7 cellular contexts compared by ENCODE assay signal in genomic region chr12:57092876-57093411, GRCh38. TPM values are rescaled to one million over a fixed set of nuclear protein-coding genes. Genes with fewer than 3 reads are reported as not detected.
DNase-seq lines count a peak whose midpoint lies in the region; FAIRE-seq and TF ChIP-seq lines count a peak whose summit lies in the region.
"Had no signal": no experiment of that assay in that cellular context is flagged by ENCODE, and none has a peak within 500 bp of the region (broad histone marks: within the 10 kb centered on the region; RNA-seq: fewer than 3 reads in every experiment).

No MANE protein-coding gene starts in this region.

- H3K79me1 ChIP-seq in H9 (ENCODE audit: insufficient read depth, low read depth, low read length, poor library complexity, severe bottlenecking): no peaks in the 10 kb centered on the region

- H4K20me1 ChIP-seq in H9 (ENCODE audit: control insufficient read depth, insufficient read depth, insufficient read length) (no peaks in the 10 kb centered on the region), astrocyte (ENCODE audit: insufficient read depth, low read length) (peaks cover 59% of the 10 kb centered on the region)

- peak overlapping the region in 1 of 2 experiments; percentile 40; a peak in 4 of 5 replicates for H3K4me3 Mint-ChIP-seq in H9
- H3K4me3 Mint-ChIP-seq in astrocyte (ENCODE audit: unreplicated experiment): peak overlapping the region; percentile 80

- H3K4me1 ChIP-seq in H9 (ENCODE audit: insufficient read depth, low read length): no peaks in the 10 kb centered on the region; the same call in 1 of the 2 replicates
- H3K4me1 ChIP-seq in astrocyte (ENCODE audit: insufficient read depth, low read length): peaks cover 54% of the 10 kb centered on the region
- peaks cover 34% of the 10 kb centered on the region for H3K4me1 ChIP-seq in prostate gland (replicated peaks)

- no peak overlapping the region for H3K4ac ChIP-seq in H9 (ENCODE audit: low read depth, low read length)

- H3K23ac ChIP-seq in H9 (ENCODE audit: insufficient read length, low read depth, low read length): no peak overlapping the region

- no peak overlapping the region for H2BK15ac ChIP-seq in H9 (ENCODE audit: low read depth, low read length)

- H3K27ac ChIP-seq in H9 (ENCODE audit: insufficient read length, low read depth, low read length): no peak overlapping the region
- H3K27ac ChIP-seq in astrocyte (ENCODE audit: low read depth, low read length): peak overlapping the region; percentile 66
- peak overlapping the region; percentile 79 to 99 for H3K27ac ChIP-seq in prostate gland

- no peak overlapping the region for H2BK20ac ChIP-seq in H9 (ENCODE audit: low read depth, low read length, poor library complexity, severe bottlenecking)

- no peaks in the 10 kb centered on the region for H3K27me3 ChIP-seq in H9 (ENCODE audit: insufficient read depth, low read length)
- no peaks in the 10 kb centered on the region for H3K27me3 ChIP-seq in astrocyte (ENCODE audit: insufficient read depth, low read length)
- no peaks in the 10 kb centered on the region for H3K27me3 ChIP-seq in prostate gland (replicated peaks; ENCODE audit: insufficient read depth)

- no peaks in the 10 kb centered on the region for H3K23me2 ChIP-seq in H9 (ENCODE audit: insufficient read length, low read depth, low read length, poor library complexity, severe bottlenecking)

- H3K4me1 Mint-ChIP-seq in H9 (peaks cover 49 to 57% of the 10 kb centered on the region in 2 experiments), astrocyte (ENCODE audit: low read depth, unreplicated experiment) (peaks cover 45% of the 10 kb centered on the region)

- no peak overlapping the region for H3T11ph ChIP-seq in H9 (ENCODE audit: low read length)

- H3K14ac ChIP-seq in H9 (ENCODE audit: insufficient read depth, low read length): no peak overlapping the region

- H3K27ac Mint-ChIP-seq in H9 (peak overlapping the region in 2 of 3 experiments; percentile 83 to 89; a peak in 3 of 7 replicates), astrocyte (ENCODE audit: unreplicated experiment) (peak overlapping the region; percentile 80)

- FAIRE-seq in astrocyte (lab: Jason Lieb, UNC): no peak

- H2BK12ac ChIP-seq in H9 (ENCODE audit: insufficient read length, low read depth, low read length): no peak overlapping the region

- TF ChIP-seq CTCF in H9 (conservative IDR thresholded peaks at IDR 0.05) (no peak), astrocyte (IDR thresholded peaks at IDR 0.05; ENCODE audit: insufficient read depth, low read depth, low read length) (no peak), prostate gland (IDR thresholded peaks at IDR 0.05) (no peak)

- no peak overlapping the region for H4K91ac ChIP-seq in H9 (ENCODE audit: insufficient read length, low read depth, low read length)

- no peaks in the 10 kb centered on the region; the same call in 1 of the 2 replicates for H3K79me2 ChIP-seq in H9 (ENCODE audit: insufficient read depth, low read length)
- H3K79me2 ChIP-seq in astrocyte (ENCODE audit: insufficient read depth, low read length): peaks cover 54% of the 10 kb centered on the region

- no peak overlapping the region for H4K5ac ChIP-seq in H9 (ENCODE audit: insufficient read length, low read depth, low read length)

- H3K36me3 Mint-ChIP-seq in H9 (ENCODE audit: insufficient read depth in 1 of 3, low read depth in 3 of 3) (peaks cover 15 to 72% (median 57%) of the 10 kb centered on the region in 3 experiments), astrocyte (ENCODE audit: low read depth, unreplicated experiment) (peaks cover 20% of the 10 kb centered on the region)

- H3K56ac ChIP-seq in H9 (ENCODE audit: insufficient read length, low read depth, low read length): no peak overlapping the region

- no peak overlapping the region for H4K8ac ChIP-seq in H9 (replicated peaks; ENCODE audit: insufficient read length, low read depth, low read length)

- intact Hi-C loops in prostate gland (cut with DNase I): no loop called here

- H3K27me3 Mint-ChIP-seq in H9 (ENCODE audit: low read depth) (no peaks in the 10 kb centered on the region; the same call in 1 of the 2 replicates), astrocyte (ENCODE audit: low read depth, unreplicated experiment) (no peaks in the 10 kb centered on the region)

- H3K9ac ChIP-seq in H9 (ENCODE audit: extremely low read depth, insufficient read length, low read length): no peak overlapping the region
- peak overlapping the region; percentile 33 for H3K9ac ChIP-seq in astrocyte (ENCODE audit: low read length)

- no peaks in the 10 kb centered on the region for H3K9me3 ChIP-seq in H9 (ENCODE audit: control insufficient read depth, low read depth, low read length)
- no peaks in the 10 kb centered on the region for H3K9me3 ChIP-seq in astrocyte (ENCODE audit: insufficient read depth, low read depth, low read length)
- no peaks in the 10 kb centered on the region for H3K9me3 ChIP-seq in prostate gland

- H3K18ac ChIP-seq in H9 (ENCODE audit: insufficient read length, low read depth, low read length): no peak overlapping the region

- H3K9me3 Mint-ChIP-seq in H9 (no peaks in the 10 kb centered on the region), astrocyte (ENCODE audit: unreplicated experiment) (no peaks in the 10 kb centered on the region)

- DNase-seq in H9: no peak
- DNase-seq in astrocyte (ENCODE audit: low read depth): no peak
- DNase-seq in prostate gland (ENCODE audit: low spot score): no peak
- no peak for DNase-seq in NCI-H524 treated with DMSO at 0.1 percent for 48 hours (lab: John Stamatoyannopoulos, UW)
- DNase-seq in GF-D8 (lab: John Stamatoyannopoulos, UW): no peak
- no peak for DNase-seq in Ammon's horn (ENCODE audit: low spot score)

- H2BK120ac ChIP-seq in H9 (ENCODE audit: low read depth, low read length, poor library complexity, severe bottlenecking): no peak overlapping the region

- H3K4me2 ChIP-seq in H9 (ENCODE audit: insufficient read depth, insufficient read length, low read length) (no peak overlapping the region), astrocyte (ENCODE audit: low read length) (peak overlapping the region; percentile 99)

- no peak overlapping the region for H2BK5ac ChIP-seq in H9 (ENCODE audit: insufficient read length, low read length)

- peaks cover 28% of the 10 kb centered on the region for H3K36me3 ChIP-seq in astrocyte (ENCODE audit: insufficient read depth, low read length)
- H3K36me3 ChIP-seq in prostate gland: peaks cover 0 to 10% of the 10 kb centered on the region in 2 donors

- no CpG with 5 or more reads among the region's 4 CpGs for WGBS in H9 (ENCODE audit: extremely low coverage, insufficient read length, low lambda C conversion rate)
- 58% methylated on average over 4 of the region's 4 CpGs for WGBS in prostate gland

- H3K4me3 ChIP-seq in astrocyte (ENCODE audit: insufficient read depth, low read depth, low read length): no peak overlapping the region
- no peak overlapping the region for H3K4me3 ChIP-seq in prostate gland

- H2AK5ac ChIP-seq in H9 (ENCODE audit: insufficient read length, low read length): no peak overlapping the region

- no peak for TF ChIP-seq POLR2A in prostate gland (IDR thresholded peaks at IDR 0.05)

- H2AFZ ChIP-seq in H9 (ENCODE audit: low read length): no peak overlapping the region
- H2AFZ ChIP-seq in astrocyte (ENCODE audit: low read depth, low read length): no peak overlapping the region

RNA-seq across cellular contexts. Expression of gene NAB2, which starts 4.0 kb away (rescaled TPM):
- total RNA-seq in H9 (2021) (67.8 and 68.1 TPM in 2 replicates), astrocyte (36.6 and 37.8 TPM in 2 replicates), prostate gland (10 to 100 TPM; 19.0 to 65.5 TPM)

RNA-seq across cellular contexts. Expression of gene NEMP1, which starts 14.4 kb away (rescaled TPM):
- total RNA-seq in H9 (2021) (50.1 and 53.0 TPM in 2 replicates), astrocyte (9.4 and 10.6 TPM in 2 replicates), prostate gland (10 to 100 TPM; 10.8 to 13.0 TPM)

RNA-seq across cellular contexts. Expression of gene STAT6, which starts 18.2 kb away (rescaled TPM):
- total RNA-seq in H9 (2021): 42.9 and 44.4 TPM in 2 replicates
- 33.8 and 36.2 TPM in 2 replicates for total RNA-seq in astrocyte
- 100 to 1,000 TPM; 124 to 237 TPM for total RNA-seq in prostate gland

RNA-seq across cellular contexts. Expression of gene LRP1, which starts 35.3 kb away (rescaled TPM):
- 98.4 and 115 TPM in 2 replicates for total RNA-seq in H9 (2021)
- total RNA-seq in astrocyte: 369 and 397 TPM in 2 replicates
- total RNA-seq in prostate gland: 100 to 1,000 TPM in 1 of 2 donors, 10 to 100 TPM in 1; 53.5 to 198 TPM

RNA-seq across cellular contexts. Expression of gene MYO1A, which starts 43.0 kb away (rescaled TPM):
- total RNA-seq in H9 (2021) (0.26 TPM in 1 of 2 replicates, not detected in the other), astrocyte (0.34 TPM in 1 of 2 replicates, not detected in the other), prostate gland (under 1 TPM; 0.09 to 0.74 TPM)
- total RNA-seq: glomerular endothelial cell had no signal
